In genomic region chr12:109982211-109982610, GRCh38 we compare ENCODE assay signal across 20 cellular contexts. TPM values are rescaled to one million over a fixed set of nuclear protein-coding genes. Genes with fewer than 3 reads are reported as not detected.
DNase-seq lines count a peak whose midpoint lies in the region; ATAC-seq and TF ChIP-seq lines count a peak whose summit lies in the region.
"Had no signal": no experiment of that assay in that cellular context is flagged by ENCODE, and none has a peak within 500 bp of the region (broad histone marks: within the 10 kb centered on the region; RNA-seq: fewer than 3 reads in every experiment).

No MANE protein-coding gene starts in this region.

- intact Hi-C loops in activated CD4-positive, alpha-beta T cell treated with anti-CD3 and anti-CD28 coated beads, Interleukin-2, amount 10 ng/mL, durations not matched to agents 24 days and 14 days (cut with micrococcal nuclease) = no loop called here

- no peak for ATAC-seq in natural killer cell treated with Interleukin-12 subunit alpha and Interleukin-12 subunit beta and Interleukin-15 and Interleukin-18, amount 100 ng/mL, for 72 hours
- ATAC-seq in GM18867 (IDR thresholded peaks at IDR 0.05; ENCODE audit: unreplicated experiment) = no peak
- ATAC-seq: A549, right lobe of liver had no signal

- no peaks in the 10 kb centered on the region for H3K27me3 Mint-ChIP-seq in activated CD4-positive, alpha-beta T cell treated with anti-CD3 and anti-CD28 coated beads, Interleukin-2, amount 10 ng/mL, durations not matched to agents 24 days and 14 days
- H3K27me3 Mint-ChIP-seq in natural killer cell treated with Interleukin-12 subunit alpha and Interleukin-12 subunit beta and Interleukin-15 and Interleukin-18, amount 100 ng/mL, for 72 hours = no peaks in the 10 kb centered on the region
- no peaks in the 10 kb centered on the region for H3K27me3 Mint-ChIP-seq in chondrocyte (ENCODE audit: low read depth)

- peak overlapping the region; percentile 2 for H3K27ac ChIP-seq in KOPT-K1 (ENCODE audit: low read depth, low read length, poor library complexity, severe bottlenecking)
- H3K27ac ChIP-seq: A549, dorsolateral prefrontal cortex, neural progenitor cell, right lobe of liver, SJCRH30, transverse colon had no signal

- DNase-seq in activated CD4-positive, alpha-beta T cell treated with anti-CD3 and anti-CD28 coated beads, Interleukin-2, amount 10 ng/mL, durations not matched to agents 24 days and 14 days = no peak
- no peak for DNase-seq in activated CD4-positive, alpha-beta T cell treated with anti-CD3 and anti-CD28 coated beads for 48 hours
- peak; percentile 62 for DNase-seq in astrocyte of the spinal cord (ENCODE audit: low read depth, low spot score)
- no peak for DNase-seq in natural killer cell treated with Interleukin-12 subunit alpha and Interleukin-12 subunit beta and Interleukin-15 and Interleukin-18, amount 100 ng/mL, for 72 hours (ENCODE audit: low spot score)
- no peak for DNase-seq in NCI-H1105 treated with DMSO at 0.1 percent for 48 hours (lab: John Stamatoyannopoulos, UW)
- no peak for DNase-seq in chondrocyte (ENCODE audit: low spot score)
- DNase-seq: activated CD8-positive, alpha-beta memory T cell treated with anti-CD3 and anti-CD28 coated beads, Interleukin-2, amount 50 U/mL, for 4 hours; dorsolateral prefrontal cortex; GF-D8; Karpas-422; NCI-H1417 treated with DMSO at 0.1 percent for 48 hours; NCI-H226; right lobe of liver; SJCRH30; stimulated activated CD4-positive, alpha-beta T cell treated with anti-CD3 and anti-CD28 coated beads, Interleukin-2, amount 100 ng/mL, for 24 hours; transverse colon had no signal

- H3K36me3 Mint-ChIP-seq in activated CD4-positive, alpha-beta T cell treated with anti-CD3 and anti-CD28 coated beads, Interleukin-2, amount 10 ng/mL, durations not matched to agents 24 days and 14 days (ENCODE audit: low read depth) = peaks cover 70% of the 10 kb centered on the region
- peaks cover 31% of the 10 kb centered on the region for H3K36me3 Mint-ChIP-seq in natural killer cell treated with Interleukin-12 subunit alpha and Interleukin-12 subunit beta and Interleukin-15 and Interleukin-18, amount 100 ng/mL, for 72 hours
- H3K36me3 Mint-ChIP-seq in chondrocyte (ENCODE audit: low read depth) = peaks cover 33% of the 10 kb centered on the region

- peaks cover 51% of the 10 kb centered on the region for H3K4me1 Mint-ChIP-seq in activated CD4-positive, alpha-beta T cell treated with anti-CD3 and anti-CD28 coated beads, Interleukin-2, amount 10 ng/mL, durations not matched to agents 24 days and 14 days
- H3K4me1 Mint-ChIP-seq in natural killer cell treated with Interleukin-12 subunit alpha and Interleukin-12 subunit beta and Interleukin-15 and Interleukin-18, amount 100 ng/mL, for 72 hours (ENCODE audit: low read depth in 2 of 2) = peaks cover 18 to 21% of the 10 kb centered on the region in 2 donors
- H3K4me1 Mint-ChIP-seq in chondrocyte (ENCODE audit: low read depth) = peaks cover 7% of the 10 kb centered on the region
- H3K4me1 Mint-ChIP-seq: neural progenitor cell had no signal

- no peak overlapping the region for H3K4me3 ChIP-seq in astrocyte of the spinal cord (ENCODE audit: low read depth, low read length)
- H3K4me3 ChIP-seq: A549, dorsolateral prefrontal cortex, neural progenitor cell, right lobe of liver, SJCRH30, transverse colon had no signal

- H3K4me3 Mint-ChIP-seq in activated CD4-positive, alpha-beta T cell treated with anti-CD3 and anti-CD28 coated beads, Interleukin-2, amount 10 ng/mL, durations not matched to agents 24 days and 14 days = peak overlapping the region; percentile 59
- no peak overlapping the region for H3K4me3 Mint-ChIP-seq in natural killer cell treated with Interleukin-12 subunit alpha and Interleukin-12 subunit beta and Interleukin-15 and Interleukin-18, amount 100 ng/mL, for 72 hours
- no peak overlapping the region for H3K4me3 Mint-ChIP-seq in chondrocyte (ENCODE audit: unreplicated experiment)
- H3K4me3 Mint-ChIP-seq: neural progenitor cell had no signal

- H3K36me3 ChIP-seq in KOPT-K1 (ENCODE audit: insufficient read depth, low read length) = peaks cover 98% of the 10 kb centered on the region

- H3K9me3 Mint-ChIP-seq in activated CD4-positive, alpha-beta T cell treated with anti-CD3 and anti-CD28 coated beads, Interleukin-2, amount 10 ng/mL, durations not matched to agents 24 days and 14 days = peaks cover 11% of the 10 kb centered on the region
- peaks cover 4% of the 10 kb centered on the region for H3K9me3 Mint-ChIP-seq in natural killer cell treated with Interleukin-12 subunit alpha and Interleukin-12 subunit beta and Interleukin-15 and Interleukin-18, amount 100 ng/mL, for 72 hours
- peaks cover 8% of the 10 kb centered on the region for H3K9me3 Mint-ChIP-seq in chondrocyte (ENCODE audit: low read depth)
- H3K9me3 Mint-ChIP-seq: neural progenitor cell had no signal

- no peak for TF ChIP-seq CTCF in astrocyte of the spinal cord (IDR thresholded peaks at IDR 0.05; ENCODE audit: low read depth, low read length)
- no peak for TF ChIP-seq CTCF in chondrocyte (IDR thresholded peaks at IDR 0.05)

- no peaks in the 10 kb centered on the region for H3K9me3 ChIP-seq in KOPT-K1 (ENCODE audit: insufficient read depth, low read length, poor library complexity, severe bottlenecking)
- H3K9me3 ChIP-seq: A549, right lobe of liver, SJCRH30, transverse colon had no signal

- in situ Hi-C loops in astrocyte of the spinal cord (cut with HindIII; ENCODE audit: low sequenced_read_pairs) = no loop called here

- peak overlapping the region; percentile 93 for H3K27ac Mint-ChIP-seq in activated CD4-positive, alpha-beta T cell treated with anti-CD3 and anti-CD28 coated beads, Interleukin-2, amount 10 ng/mL, durations not matched to agents 24 days and 14 days
- H3K27ac Mint-ChIP-seq in natural killer cell treated with Interleukin-12 subunit alpha and Interleukin-12 subunit beta and Interleukin-15 and Interleukin-18, amount 100 ng/mL, for 72 hours = peak overlapping the region; percentile 3 to 29
- H3K27ac Mint-ChIP-seq in chondrocyte (ENCODE audit: unreplicated experiment) = no peak overlapping the region
- H3K27ac Mint-ChIP-seq: neural progenitor cell had no signal

RNA-seq across cellular contexts. Expression of gene GIT2, which starts 14.0 kb away (rescaled TPM):
- 87.1 and 88.6 TPM in 2 replicates for total RNA-seq in activated CD4-positive, alpha-beta T cell treated with anti-CD3 and anti-CD28 coated beads, Interleukin-2, amount 10 ng/mL, durations not matched to agents 24 days and 14 days
- total RNA-seq in natural killer cell treated with Interleukin-12 subunit alpha and Interleukin-12 subunit beta and Interleukin-15 and Interleukin-18, amount 100 ng/mL, for 72 hours = 10 to 100 TPM; 87.5 to 94.2 TPM
- total RNA-seq in chondrocyte = 35.4 to 48.6 TPM (median 38.1 TPM) in 3 replicates

RNA-seq across cellular contexts. Expression of gene ANKRD13A, which starts 17.0 kb away (rescaled TPM):
- 60.6 and 62.5 TPM in 2 replicates for total RNA-seq in activated CD4-positive, alpha-beta T cell treated with anti-CD3 and anti-CD28 coated beads, Interleukin-2, amount 10 ng/mL, durations not matched to agents 24 days and 14 days
- total RNA-seq in natural killer cell treated with Interleukin-12 subunit alpha and Interleukin-12 subunit beta and Interleukin-15 and Interleukin-18, amount 100 ng/mL, for 72 hours = 10 to 100 TPM; 65.0 to 81.8 TPM
- total RNA-seq in chondrocyte = 34.8 to 37.6 TPM (median 37.6 TPM) in 3 replicates
